1 cellular context compared by ENCODE assay signal in genomic region chrX:148380107-148380506, GRCh38.
TF ChIP-seq lines count a peak whose summit lies in the region.

No MANE protein-coding gene starts in this region.

TF ChIP-seq in HepG2, 621 proteins besides CTCF, POLR2A, EP300 and RAD21 (continued from another document):
- TF ChIP-seq ZBTB4 (CRISPR knock-in tag; IDR thresholded peaks at IDR 0.05; ENCODE audit: borderline replicate concordance) (no peak), ZNF18 (CRISPR knock-in tag; IDR thresholded peaks at IDR 0.05; ENCODE audit: insufficient replicate concordance) (no peak), PRDM4 (CRISPR knock-in tag; IDR thresholded peaks at IDR 0.05; ENCODE audit: borderline replicate concordance) (no peak), KAT7 (CRISPR knock-in tag; IDR thresholded peaks at IDR 0.05; ENCODE audit: borderline replicate concordance) (no peak), IRX3 (CRISPR knock-in tag; IDR thresholded peaks at IDR 0.05; ENCODE audit: borderline replicate concordance, low read depth) (no peak), PHF20 (CRISPR knock-in tag; IDR thresholded peaks at IDR 0.05) (no peak)
